Comparison of ENCODE assay signal across 17 cellular contexts in genomic region chr15:33866101-33866737, GRCh38.
"Had no signal": no experiment of that assay in that cellular context is flagged by ENCODE, and none has a peak within 500 bp of the region (broad histone marks: within the 10 kb centered on the region; RNA-seq: fewer than 3 reads in every experiment).

No MANE protein-coding gene starts in this region.

- H3K4me2 ChIP-seq: neural progenitor cell had no signal

- DNase-seq: activated CD4-positive, alpha-beta T cell treated with anti-CD3 and anti-CD28 coated beads for 1 hour; activated CD4-positive, alpha-beta T cell treated with anti-CD3 and anti-CD28 coated beads, Interleukin-2, amount 50 U/mL, for 4 hours; activated effector memory CD4-positive, alpha-beta T cell treated with Interleukin-2 at 50 U/mL for 16 hours; activated naive CD4-positive, alpha-beta T cell treated with anti-CD3 and anti-CD28 coated beads, Interleukin-2, amount 50 U/mL, for 16 hours; activated T-cell treated with anti-CD3 and anti-CD28 coated beads, Interleukin-2, amount 50 U/mL, for 1 hour; glutamatergic neuron; midbrain; stimulated activated CD4-positive, alpha-beta T cell treated with anti-CD3 and anti-CD28 coated beads, Interleukin-12 subunit alpha, Interleukin-12 subunit beta, amount 100 ng/mL, for 4 hours; stimulated activated CD4-positive, alpha-beta T cell treated with anti-CD3 and anti-CD28 coated beads, Interleukin-2, amount 100 ng/mL, for 24 hours; T-cell; T1000 had no signal

- H3K27me3 Mint-ChIP-seq: T-cell had no signal

- H3K9ac ChIP-seq: neural progenitor cell had no signal

- FAIRE-seq: colon had no signal

- H2AFZ ChIP-seq: neural progenitor cell had no signal

- H3K36me3 Mint-ChIP-seq: neural progenitor cell had no signal

- H3K4me3 ChIP-seq: cardiac muscle cell, neural progenitor cell, thoracic aorta had no signal

- H3K36me3 ChIP-seq: cardiac muscle cell, neural progenitor cell, thoracic aorta had no signal

- H3K4me1 ChIP-seq: neural progenitor cell had no signal

- H3K4me1 Mint-ChIP-seq: neural progenitor cell, T-cell had no signal

- H3K27me3 ChIP-seq: cardiac muscle cell, neural progenitor cell had no signal

- H3K9me3 Mint-ChIP-seq: neural progenitor cell, T-cell had no signal

- H3K27ac ChIP-seq: cardiac muscle cell, neural progenitor cell, thoracic aorta had no signal

- ATAC-seq: esophagus mucosa, sciatic nerve, T-cell had no signal

- H3K9me3 ChIP-seq: thoracic aorta had no signal

- H3K27ac Mint-ChIP-seq: neural progenitor cell, T-cell had no signal

- H3K4me3 Mint-ChIP-seq: neural progenitor cell, T-cell had no signal
